ENCODE assay signal across 10 cellular contexts in the genomic region with DNA sequence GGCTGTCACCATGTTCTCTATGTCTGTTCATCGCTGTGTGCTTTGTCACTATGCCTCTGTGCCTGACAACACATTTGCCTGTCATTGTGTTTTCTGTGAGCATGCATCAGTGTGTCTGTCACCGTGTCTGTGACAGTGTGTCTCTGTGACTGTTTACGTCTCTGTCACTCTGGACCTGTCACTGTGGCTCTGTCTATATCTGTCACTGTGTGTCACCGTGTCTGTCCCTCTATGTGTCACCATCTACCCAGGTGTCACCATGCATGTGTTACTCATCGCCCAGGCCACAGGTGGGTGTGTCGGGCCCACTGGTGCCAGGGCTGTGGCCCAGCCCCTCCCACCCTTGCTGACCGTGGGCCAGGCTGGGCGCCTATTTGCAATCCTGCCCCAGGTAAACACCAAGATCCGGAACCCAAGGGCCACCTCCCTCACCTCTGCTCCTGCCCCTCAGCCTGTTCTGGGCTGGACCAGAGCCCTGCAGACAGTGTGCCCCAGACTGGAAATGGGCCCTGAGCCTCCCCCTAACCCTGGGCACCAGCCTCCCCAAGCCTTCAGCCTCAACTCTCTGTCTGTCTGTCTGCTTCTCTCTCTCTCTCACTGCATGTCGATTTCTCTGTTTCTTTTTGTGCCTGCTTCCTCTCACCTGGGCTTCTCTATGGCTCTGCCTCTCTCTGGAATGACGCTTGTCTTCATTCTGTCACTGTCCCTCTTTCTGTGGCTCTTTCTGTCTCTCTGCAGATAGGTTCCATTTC. TPM values are rescaled to one million over a fixed set of nuclear protein-coding genes. Genes with fewer than 3 reads are reported as not detected.
DNase-seq lines count a peak whose midpoint lies in the region; ATAC-seq, FAIRE-seq and TF ChIP-seq lines count a peak whose summit lies in the region.
"Had no signal": no experiment of that assay in that cellular context is flagged by ENCODE, and none has a peak within 500 bp of the region (broad histone marks: within the 10 kb centered on the region; RNA-seq: fewer than 3 reads in every experiment).

No MANE protein-coding gene starts in this region.

- POLR2A ChIA-PET in K562 (lab: Yijun Ruan, JAX) = interaction anchor here (2.1 kb wide), 1 partner anchor 14 kb away, joined by 6 read pairs; the partner anchor contains the start of genes FOXA3 and SYMPK

- H2AFZ ChIP-seq in K562 (ENCODE audit: low read depth, low read length) = peak overlapping the region; percentile 35; the same call in 1 of the 2 replicates
- H2AFZ ChIP-seq in neural cell (ENCODE audit: low read depth, low read length) = no peak overlapping the region

- H3K9ac ChIP-seq in K562 (ENCODE audit: insufficient read depth in 1 of 2, low read depth in 2 of 2, low read length in 2 of 2) (peak overlapping the region in 1 of 2 experiments; percentile 59; a peak in 2 of 4 replicates), neural cell (ENCODE audit: low read length) (peak overlapping the region; percentile 10)

- peak; percentile 45 for DNase-seq in H7
- no peak for DNase-seq in K562 (ENCODE audit: extremely low read depth in 1 of 4, low spot score in 3 of 4)
- DNase-seq in Kasumi-1 (lab: John Stamatoyannopoulos, UW) = no peak
- no peak for DNase-seq in NCI-H510A treated with DMSO at 0.1 percent for 48 hours (lab: John Stamatoyannopoulos, UW)
- DNase-seq: DND-41, naive B cell, NCI-H187 treated with DMSO at 0.1 percent for 48 hours had no signal

- H3K79me2 ChIP-seq in K562 (ENCODE audit: control insufficient read depth, insufficient read depth, low read length) (peaks cover 5% of the 10 kb centered on the region; the same call in 1 of the 3 replicates), neural cell (replicated peaks; ENCODE audit: insufficient read depth, low read length) (no peaks in the 10 kb centered on the region)

- H3K36me3 ChIP-seq in H7 (replicated peaks; ENCODE audit: control insufficient read depth, insufficient read depth, low read length) (no peaks in the 10 kb centered on the region), K562 (ENCODE audit: control insufficient read depth, insufficient read depth, low read length) (peaks cover 1% of the 10 kb centered on the region; the same call in 2 of the 3 replicates), neural cell (ENCODE audit: insufficient read depth, low read length) (no peaks in the 10 kb centered on the region)

- in situ Hi-C loops in K562 (cut with MboI) = no loop called here

- H3K4me2 ChIP-seq in K562 (ENCODE audit: insufficient read depth, low read length) (peak overlapping the region; percentile 23; the same call in 1 of the 2 replicates), neural cell (ENCODE audit: low read length) (no peak overlapping the region)

- no peaks in the 10 kb centered on the region for H3K9me1 ChIP-seq in K562 (ENCODE audit: control insufficient read depth, insufficient read depth, low read length)

- no peaks in the 10 kb centered on the region for H3K27me3 ChIP-seq in H7 (ENCODE audit: control insufficient read depth, insufficient read depth, low read length)
- H3K27me3 ChIP-seq in K562 (ENCODE audit: control insufficient read depth in 2 of 2, insufficient read depth in 2 of 2, low read length in 2 of 2) = no peaks in the 10 kb centered on the region
- H3K27me3 ChIP-seq in neural cell (ENCODE audit: insufficient read depth, low read depth, low read length) = no peaks in the 10 kb centered on the region

- TF ChIP-seq RAD21 in K562 (CRISPR knock-in tag; conservative IDR thresholded peaks at IDR 0.05 in 1 of 2, IDR thresholded peaks at IDR 0.05 in 1 of 2) = no peak
- TF ChIP-seq RAD21 in neural cell (conservative IDR thresholded peaks at IDR 0.05) = no peak

- TF ChIP-seq CTCF in K562 (IDR thresholded peaks at IDR 0.05 in 2 of 3, conservative IDR thresholded peaks at IDR 0.05 in 1 of 3; ENCODE audit: insufficient read depth in 2 of 3, low read depth in 1 of 3, low read length in 3 of 3) (no peak), neural cell (IDR thresholded peaks at IDR 0.05; ENCODE audit: poor library complexity, severe bottlenecking) (no peak)

- 41% methylated on average over 9 of the region's 11 CpGs for WGBS in K562 (ENCODE audit: insufficient coverage, low coverage, missing lambda C conversion rate)

- BruUV-seq in K562 (replicated peaks; lab: Mats Ljungman, UMichigan) = no TSS peak

- H3K4me1 ChIP-seq in K562 (replicated peaks in 1 of 2; ENCODE audit: control insufficient read depth in 2 of 2, insufficient read depth in 2 of 2, low read length in 2 of 2) = peaks cover 64 to 79% of the 10 kb centered on the region in 2 experiments

- ATAC-seq in K562 = no peak
- ATAC-seq in HG03565 (IDR thresholded peaks at IDR 0.05; ENCODE audit: unreplicated experiment) = no peak

- no peaks in the 10 kb centered on the region for H3K9me2 ChIP-seq in neural cell (ENCODE audit: insufficient read depth, low read length)

- TF ChIP-seq EP300 in K562 (IDR thresholded peaks at IDR 0.05; ENCODE audit: low read length) (no peak), neural cell (conservative IDR thresholded peaks at IDR 0.05; ENCODE audit: poor library complexity, severe bottlenecking) (peak; percentile 100)

- no peak overlapping the region for H3K4me3 ChIP-seq in H7 (ENCODE audit: insufficient read depth, low read depth, low read length)
- no peak overlapping the region for H3K4me3 ChIP-seq in K562
- H3K4me3 ChIP-seq in neural cell (ENCODE audit: low read length) = no peak overlapping the region

- H4K20me1 ChIP-seq in K562 (replicated peaks; ENCODE audit: control insufficient read depth, insufficient read depth, low read length) (no peaks in the 10 kb centered on the region), neural cell (ENCODE audit: insufficient read depth) (peaks cover 9% of the 10 kb centered on the region)

- intact Hi-C loops in K562 (cut with micrococcal nuclease) = no loop called here

- TF ChIP-seq POLR2A in K562 (conservative IDR thresholded peaks at IDR 0.05) = no peak

- no peaks in the 10 kb centered on the region for H3F3A ChIP-seq in neural cell (ENCODE audit: insufficient read depth, low read length, poor library complexity, severe bottlenecking)

- H3K9me3 ChIP-seq in K562 (replicated peaks; ENCODE audit: control insufficient read depth, insufficient read depth, low read depth, low read length) = no peaks in the 10 kb centered on the region
- no peaks in the 10 kb centered on the region for H3K9me3 ChIP-seq in neural cell (ENCODE audit: low read length)

- CTCF ChIA-PET in K562 (lab: Yijun Ruan, JAX; ENCODE audit: low intra/inter-chr PET ratio) = no interaction called here

- peak overlapping the region; percentile 50; the same call in 2 of the 3 replicates for H3K27ac ChIP-seq in K562 (ENCODE audit: extremely low read depth, low read depth, low read length)
- no peak overlapping the region for H3K27ac ChIP-seq in neural cell (ENCODE audit: low read length)

- peak; percentile 63 for FAIRE-seq in K562 (lab: Jason Lieb, UNC)

RNA-seq across cellular contexts. Expression of gene IRF2BP1, which starts 7.7 kb away (rescaled TPM):
- 45.2 and 45.7 TPM in 2 replicates for total RNA-seq in H7 (2014; rRNA removed; shearing (Covaris generic))
- total RNA-seq in K562 (2011; cell fraction: chromatin; rRNA removed; ENCODE audit: low replicate concordance) = 2.2 and 10.2 TPM in 2 replicates
- 19.5 and 20.3 TPM in 2 replicates for total RNA-seq in K562 (2011; cell fraction: nucleolus; rRNA removed)
- total RNA-seq in K562 (2011; cell fraction: nucleoplasm; rRNA removed) = 5.5 and 7.2 TPM in 2 replicates
- total RNA-seq in K562 (2014; rRNA removed) (32.2 and 38.8 TPM in 2 replicates), K562 (2014; rRNA removed; fragmentation: Illumina TruSeq; extraction: Trizol) (2.6 and 2.8 TPM in 2 replicates), K562 (2015; rRNA removed; fragmentation: Illumina TruSeq; extraction: Trizol) (8.4 and 9.5 TPM in 2 replicates), K562 (2021) (35.0 and 35.9 TPM in 2 replicates)
- polyA plus RNA-seq in K562 (2011; rRNA removed) (3.2 and 5.0 TPM in 2 replicates), K562 (2014; fragmentation: Illumina TruSeq; extraction: Trizol) (3.5 and 8.6 TPM in 2 replicates), K562 (2014; fragmentation: Nextera tagmentation; extraction: Ambion mirVana) (under 1 TPM; 0.61 to 0.62 TPM), K562 (2014; rRNA removed) (14.3 and 18.8 TPM in 2 replicates), neural cell (26.9 and 27.6 TPM in 2 replicates)
- 4.7 and 20.7 TPM in 2 replicates for polyA plus RNA-seq in K562 (2011; cell fraction: cytosol; rRNA removed)
- polyA plus RNA-seq in K562 (2011; cell fraction: nucleus; rRNA removed) = 5.6 and 10.1 TPM in 2 replicates
- 14.9 and 16.5 TPM in 2 replicates for polyA plus RNA-seq in K562 (2012)
- polyA minus RNA-seq in K562 (2011; rRNA and poly(A)+ RNA removed) = 2.2 and 3.4 TPM in 2 replicates
- polyA minus RNA-seq in K562 (2011; cell fraction: cytosol; rRNA and poly(A)+ RNA removed) = 12.9 and 19.5 TPM in 2 replicates
- 12.3 and 15.7 TPM in 2 replicates for polyA minus RNA-seq in K562 (2011; cell fraction: nucleus; rRNA and poly(A)+ RNA removed)
- 39.1 and 45.5 TPM in 2 replicates for polyA minus RNA-seq in neural cell

RNA-seq across cellular contexts. Expression of gene FOXA3, which starts 14.1 kb away (rescaled TPM):
- total RNA-seq in H7 (2014; rRNA removed; shearing (Covaris generic)) = 13.4 and 15.1 TPM in 2 replicates
- total RNA-seq in K562 (2011; cell fraction: chromatin; rRNA removed; ENCODE audit: low replicate concordance) = 4.9 and 12.6 TPM in 2 replicates
- 8.7 and 8.8 TPM in 2 replicates for total RNA-seq in K562 (2011; cell fraction: nucleolus; rRNA removed)
- total RNA-seq in K562 (2011; cell fraction: nucleoplasm; rRNA removed) = 7.4 and 7.8 TPM in 2 replicates
- 5.5 and 8.9 TPM in 2 replicates for total RNA-seq in K562 (2014; rRNA removed)
- total RNA-seq in K562 (2014; rRNA removed; fragmentation: Illumina TruSeq; extraction: Trizol) = 3.3 and 3.5 TPM in 2 replicates
- 3.2 and 3.5 TPM in 2 replicates for total RNA-seq in K562 (2015; rRNA removed; fragmentation: Illumina TruSeq; extraction: Trizol)
- 8.1 and 8.6 TPM in 2 replicates for total RNA-seq in K562 (2021)
- polyA plus RNA-seq in K562 (2011; rRNA removed) = 10.7 and 15.5 TPM in 2 replicates
- 19.1 and 21.5 TPM in 2 replicates for polyA plus RNA-seq in K562 (2011; cell fraction: cytosol; rRNA removed)
- 8.5 and 9.2 TPM in 2 replicates for polyA plus RNA-seq in K562 (2011; cell fraction: nucleus; rRNA removed)
- 5.3 and 6.6 TPM in 2 replicates for polyA plus RNA-seq in K562 (2012)
- 4.7 and 6.1 TPM in 2 replicates for polyA plus RNA-seq in K562 (2014; fragmentation: Illumina TruSeq; extraction: Trizol)
- polyA plus RNA-seq in K562 (2014; fragmentation: Nextera tagmentation; extraction: Ambion mirVana) = 1 to 10 TPM; 1.3 to 1.5 TPM
- 5.0 and 6.7 TPM in 2 replicates for polyA plus RNA-seq in K562 (2014; rRNA removed)
- polyA minus RNA-seq in K562 (2011; rRNA and poly(A)+ RNA removed) = 10.7 and 18.1 TPM in 2 replicates
- 4.2 and 7.2 TPM in 2 replicates for polyA minus RNA-seq in K562 (2011; cell fraction: cytosol; rRNA and poly(A)+ RNA removed)
- 3.0 and 3.4 TPM in 2 replicates for polyA minus RNA-seq in K562 (2011; cell fraction: nucleus; rRNA and poly(A)+ RNA removed)
- not detected in 2 replicates for polyA plus RNA-seq in neural cell
- polyA minus RNA-seq in neural cell = not detected in 2 replicates
- total RNA-seq: glomerular endothelial cell had no signal

RNA-seq across cellular contexts. Expression of gene SYMPK, which starts 15.3 kb away (rescaled TPM):
- total RNA-seq in H7 (2014; rRNA removed; shearing (Covaris generic)) = 66.2 and 70.3 TPM in 2 replicates
- total RNA-seq in K562 (2011; cell fraction: chromatin; rRNA removed; ENCODE audit: low replicate concordance) = 281 and 416 TPM in 2 replicates
- 171 and 172 TPM in 2 replicates for total RNA-seq in K562 (2011; cell fraction: nucleolus; rRNA removed)
- total RNA-seq in K562 (2011; cell fraction: nucleoplasm; rRNA removed) = 158 and 183 TPM in 2 replicates
- total RNA-seq in K562 (2014; rRNA removed) (58.4 and 60.4 TPM in 2 replicates), K562 (2014; rRNA removed; fragmentation: Illumina TruSeq; extraction: Trizol) (26.4 and 31.4 TPM in 2 replicates), K562 (2015; rRNA removed; fragmentation: Illumina TruSeq; extraction: Trizol) (38.7 and 40.9 TPM in 2 replicates), K562 (2021) (86.9 and 95.5 TPM in 2 replicates)
- polyA plus RNA-seq in K562 (2011; rRNA removed) (80.3 and 101 TPM in 2 replicates), K562 (2014; fragmentation: Illumina TruSeq; extraction: Trizol) (79.4 and 82.9 TPM in 2 replicates), K562 (2014; fragmentation: Nextera tagmentation; extraction: Ambion mirVana) (under 1 TPM; 0.73 to 0.85 TPM), K562 (2014; rRNA removed) (63.1 and 66.5 TPM in 2 replicates), neural cell (22.2 and 33.9 TPM in 2 replicates)
- 76.7 and 115 TPM in 2 replicates for polyA plus RNA-seq in K562 (2011; cell fraction: cytosol; rRNA removed)
- 192 and 225 TPM in 2 replicates for polyA plus RNA-seq in K562 (2011; cell fraction: nucleus; rRNA removed)
- polyA plus RNA-seq in K562 (2012) = 73.1 and 85.2 TPM in 2 replicates
- polyA minus RNA-seq in K562 (2011; rRNA and poly(A)+ RNA removed) = 96.1 and 136 TPM in 2 replicates
- 80.5 and 91.6 TPM in 2 replicates for polyA minus RNA-seq in K562 (2011; cell fraction: cytosol; rRNA and poly(A)+ RNA removed)
- polyA minus RNA-seq in K562 (2011; cell fraction: nucleus; rRNA and poly(A)+ RNA removed) = 37.0 and 46.3 TPM in 2 replicates
- polyA minus RNA-seq in neural cell = 35.5 and 41.9 TPM in 2 replicates

RNA-seq across cellular contexts. Expression of gene MYPOP, which starts 24.2 kb away (rescaled TPM):
- 2.8 and 2.9 TPM in 2 replicates for total RNA-seq in H7 (2014; rRNA removed; shearing (Covaris generic))
- 2.2 and 5.3 TPM in 2 replicates for total RNA-seq in K562 (2011; cell fraction: chromatin; rRNA removed; ENCODE audit: low replicate concordance)
- 3.0 and 3.4 TPM in 2 replicates for total RNA-seq in K562 (2011; cell fraction: nucleolus; rRNA removed)
- 3.4 and 4.7 TPM in 2 replicates for total RNA-seq in K562 (2011; cell fraction: nucleoplasm; rRNA removed)
- total RNA-seq in K562 (2014; rRNA removed) (2.6 and 2.8 TPM in 2 replicates), K562 (2014; rRNA removed; fragmentation: Illumina TruSeq; extraction: Trizol) (0.61 and 0.80 TPM in 2 replicates), K562 (2015; rRNA removed; fragmentation: Illumina TruSeq; extraction: Trizol) (1.0 and 1.6 TPM in 2 replicates), K562 (2021) (7.4 and 7.6 TPM in 2 replicates)
- polyA plus RNA-seq in K562 (2011; rRNA removed) (0.72 and 1.3 TPM in 2 replicates), K562 (2014; fragmentation: Illumina TruSeq; extraction: Trizol) (1.7 and 1.9 TPM in 2 replicates), K562 (2014; fragmentation: Nextera tagmentation; extraction: Ambion mirVana) (under 1 TPM; 0.32 to 0.34 TPM), K562 (2014; rRNA removed) (2.4 and 4.9 TPM in 2 replicates), neural cell (0.90 and 2.3 TPM in 2 replicates)
- polyA plus RNA-seq in K562 (2011; cell fraction: cytosol; rRNA removed) = 1.5 and 2.2 TPM in 2 replicates
- polyA plus RNA-seq in K562 (2011; cell fraction: nucleus; rRNA removed) = 2.9 and 5.2 TPM in 2 replicates
- 3.1 and 4.0 TPM in 2 replicates for polyA plus RNA-seq in K562 (2012)
- polyA minus RNA-seq in K562 (2011; rRNA and poly(A)+ RNA removed) = 0.28 and 0.33 TPM in 2 replicates
- polyA minus RNA-seq in K562 (2011; cell fraction: cytosol; rRNA and poly(A)+ RNA removed) = 1.9 and 2.3 TPM in 2 replicates
- 0.94 and 1.3 TPM in 2 replicates for polyA minus RNA-seq in K562 (2011; cell fraction: nucleus; rRNA and poly(A)+ RNA removed)
- 2.9 and 3.0 TPM in 2 replicates for polyA minus RNA-seq in neural cell

RNA-seq across cellular contexts. Expression of gene NANOS2, which starts 36.4 kb away (rescaled TPM):
- total RNA-seq in H7 (2014; rRNA removed; shearing (Covaris generic)) = not detected in 2 replicates
- not detected in 2 replicates for total RNA-seq in K562 (2011; cell fraction: chromatin; rRNA removed; ENCODE audit: low replicate concordance)
- not detected in 2 replicates for total RNA-seq in K562 (2011; cell fraction: nucleolus; rRNA removed)
- not detected in 2 replicates for total RNA-seq in K562 (2011; cell fraction: nucleoplasm; rRNA removed)
- 0.08 TPM in 1 of 2 replicates, not detected in the other for total RNA-seq in K562 (2014; rRNA removed)
- total RNA-seq in K562 (2014; rRNA removed; fragmentation: Illumina TruSeq; extraction: Trizol) = not detected in 2 replicates
- total RNA-seq in K562 (2015; rRNA removed; fragmentation: Illumina TruSeq; extraction: Trizol) = not detected in 2 replicates
- not detected in 2 replicates for total RNA-seq in K562 (2021)
- not detected in 2 replicates for polyA plus RNA-seq in K562 (2011; rRNA removed)
- not detected in 2 replicates for polyA plus RNA-seq in K562 (2011; cell fraction: cytosol; rRNA removed)
- polyA plus RNA-seq in K562 (2011; cell fraction: nucleus; rRNA removed) = not detected in 2 replicates
- not detected in 2 replicates for polyA plus RNA-seq in K562 (2012)
- polyA plus RNA-seq in K562 (2014; fragmentation: Illumina TruSeq; extraction: Trizol) = not detected in 2 replicates
- polyA plus RNA-seq in K562 (2014; fragmentation: Nextera tagmentation; extraction: Ambion mirVana) = not detected
- polyA plus RNA-seq in K562 (2014; rRNA removed) = not detected in 2 replicates
- polyA minus RNA-seq in K562 (2011; rRNA and poly(A)+ RNA removed) = not detected in 2 replicates
- polyA minus RNA-seq in K562 (2011; cell fraction: cytosol; rRNA and poly(A)+ RNA removed) = not detected in 2 replicates
- polyA minus RNA-seq in K562 (2011; cell fraction: nucleus; rRNA and poly(A)+ RNA removed) = not detected in 2 replicates
- 0.18 and 0.64 TPM in 2 replicates for polyA plus RNA-seq in neural cell
- polyA minus RNA-seq in neural cell = not detected in 2 replicates
- total RNA-seq: glomerular endothelial cell had no signal
